ENCODE assay signal across 20 cellular contexts in genomic region chr2:43190305-43191052, GRCh38. TPM values are rescaled to one million over a fixed set of nuclear protein-coding genes. Genes with fewer than 3 reads are reported as not detected.
DNase-seq lines count a peak whose midpoint lies in the region; ATAC-seq, FAIRE-seq and TF ChIP-seq lines count a peak whose summit lies in the region.
"Had no signal": no experiment of that assay in that cellular context is flagged by ENCODE, and none has a peak within 500 bp of the region (broad histone marks: within the 10 kb centered on the region; RNA-seq: fewer than 3 reads in every experiment).

No MANE protein-coding gene starts in this region.

- TF ChIP-seq EP300 in H1 (IDR thresholded peaks at IDR 0.05; ENCODE audit: borderline replicate concordance in 1 of 2, low read depth in 2 of 2, low read length in 2 of 2) = no peak

- peak overlapping the region in 10 of 11 experiments; percentile 12 to 95 (median 49); a peak in 17 of 22 replicates for H3K4me2 ChIP-seq in BLaER1 treated with 17β-estradiol and CSF1 and Interleukin-3, amounts not matched to agents 10 nM and 100 nM
- no peak overlapping the region for H3K4me2 ChIP-seq in H1 (ENCODE audit: insufficient read depth in 1 of 2, low read depth in 2 of 2, low read length in 2 of 2)
- H3K4me2 ChIP-seq: GM23338 had no signal

- H3K4me1 ChIP-seq in BLaER1 treated with 17β-estradiol and CSF1 and Interleukin-3, amounts not matched to agents 10 nM and 100 nM = peaks cover 80 to 100% (median 97%) of the 10 kb centered on the region in 10 experiments
- H3K4me1 ChIP-seq in H1 (replicated peaks in 1 of 4; ENCODE audit: control insufficient read depth in 3 of 4, insufficient read depth in 4 of 4, low read length in 3 of 4) (peaks cover 0 to 14% (median 5%) of the 10 kb centered on the region in 4 experiments; a peak in 5 of 7 replicates), neutrophil (ENCODE audit: control insufficient read depth in 1 of 2, insufficient read depth in 1 of 2, low read depth in 1 of 2, low read length in 1 of 2) (peaks cover 43 to 52% of the 10 kb centered on the region in 2 experiments)

- H3K27me3 Mint-ChIP-seq in activated CD4-positive, alpha-beta T cell treated with anti-CD3 and anti-CD28 coated beads for 36 hours = no peaks in the 10 kb centered on the region
- H3K27me3 Mint-ChIP-seq: CD4-positive, CD25-positive, alpha-beta regulatory T cell had no signal

- no peaks in the 10 kb centered on the region for H3K9me3 Mint-ChIP-seq in activated CD4-positive, alpha-beta T cell treated with anti-CD3 and anti-CD28 coated beads for 36 hours (ENCODE audit: low read depth)
- H3K9me3 Mint-ChIP-seq: CD4-positive, CD25-positive, alpha-beta regulatory T cell; GM23338 had no signal

- H3K4me3 ChIP-seq in BLaER1 treated with 17β-estradiol and CSF1 and Interleukin-3, amounts not matched to agents 10 nM and 100 nM = no peak overlapping the region
- H3K4me3 ChIP-seq in H1 (ENCODE audit: extremely low read depth in 1 of 4, insufficient read depth in 2 of 4, low read depth in 3 of 4, low read length in 4 of 4) (no peak overlapping the region), neutrophil (ENCODE audit: low read depth in 1 of 2, low read length in 1 of 2) (no peak overlapping the region)
- H3K4me3 ChIP-seq: GM23338, MG63 had no signal

- DNase-seq in RWPE1 (ENCODE audit: low spot score) = no peak
- DNase-seq in H1 (ENCODE audit: low read depth in 1 of 2, low spot score in 2 of 2) = no peak
- DNase-seq in T-helper 9 cell = no peak
- no peak for DNase-seq in NCI-H526 (lab: John Stamatoyannopoulos, UW)
- DNase-seq in activated CD4-positive, alpha-beta T cell treated with anti-CD3 and anti-CD28 coated beads for 36 hours = no peak
- DNase-seq: CD4-positive, CD25-positive, alpha-beta regulatory T cell; DMS79; MG63; NCI-H1092 treated with DMSO at 0.1 percent for 48 hours; NCI-H1694; NCI-H774; SIG-M5 had no signal

- H4K8ac ChIP-seq in H1 (ENCODE audit: extremely low read depth, insufficient read depth, low read length) = no peak overlapping the region

- H4K20me1 ChIP-seq in BLaER1 treated with 17β-estradiol and CSF1 and Interleukin-3, amounts not matched to agents 10 nM and 100 nM = peaks cover 0 to 96% (median 0%) of the 10 kb centered on the region in 11 experiments; a peak in 3 of 22 replicates
- no peaks in the 10 kb centered on the region for H4K20me1 ChIP-seq in H1 (replicated peaks in 1 of 2; ENCODE audit: control insufficient read depth in 1 of 2, insufficient read depth in 2 of 2, low read length in 2 of 2)

- intact Hi-C loops in activated CD4-positive, alpha-beta T cell treated with anti-CD3 and anti-CD28 coated beads for 36 hours (cut with DNase I, micrococcal nuclease) = no loop called here

- H2BK120ac ChIP-seq in H1 (replicated peaks; ENCODE audit: low read depth, low read length) = no peak overlapping the region

- H3K18ac ChIP-seq in H1 (ENCODE audit: extremely low read depth, low read length) = peak overlapping the region; percentile 48

- no peak for FAIRE-seq in H1 (lab: Jason Lieb, UNC)
- FAIRE-seq: G401.6, GM12892, HTR-8/SVneo, RCC 7860 had no signal

- no peaks in the 10 kb centered on the region for H3K36me3 Mint-ChIP-seq in activated CD4-positive, alpha-beta T cell treated with anti-CD3 and anti-CD28 coated beads for 36 hours (ENCODE audit: low read depth)
- H3K36me3 Mint-ChIP-seq: CD4-positive, CD25-positive, alpha-beta regulatory T cell had no signal

- H2BK5ac ChIP-seq in H1 (ENCODE audit: low read depth, low read length) = peak overlapping the region; percentile 35; the same call in 1 of the 2 replicates

- H3K14ac ChIP-seq in H1 (ENCODE audit: insufficient read length) = no peak overlapping the region

- H3K27me3 ChIP-seq in BLaER1 treated with 17β-estradiol and CSF1 and Interleukin-3, amounts not matched to agents 10 nM and 100 nM = no peaks in the 10 kb centered on the region
- H3K27me3 ChIP-seq in H1 (replicated peaks in 1 of 4; ENCODE audit: control insufficient read depth in 3 of 4, extremely low read depth in 1 of 4, insufficient read depth in 3 of 4, low read length in 3 of 4) (no peaks in the 10 kb centered on the region), neutrophil (no peaks in the 10 kb centered on the region)
- H3K27me3 ChIP-seq: MG63 had no signal

- TF ChIP-seq RAD21 in H1 (IDR thresholded peaks at IDR 0.05 in 1 of 2, conservative IDR thresholded peaks at IDR 0.05 in 1 of 2; ENCODE audit: low read depth in 2 of 2, low read length in 2 of 2) = no peak

- peaks cover 66% of the 10 kb centered on the region for H3K4me1 Mint-ChIP-seq in activated CD4-positive, alpha-beta T cell treated with anti-CD3 and anti-CD28 coated beads for 36 hours

- peaks cover 0 to 36% (median 0%) of the 10 kb centered on the region in 11 experiments; a peak in 5 of 22 replicates for H3K36me3 ChIP-seq in BLaER1 treated with 17β-estradiol and CSF1 and Interleukin-3, amounts not matched to agents 10 nM and 100 nM
- no peaks in the 10 kb centered on the region for H3K36me3 ChIP-seq in H1 (ENCODE audit: control insufficient read depth in 2 of 4, insufficient read depth in 4 of 4, low read length in 3 of 4)
- no peaks in the 10 kb centered on the region for H3K36me3 ChIP-seq in neutrophil
- H3K36me3 ChIP-seq: MG63 had no signal

- H2BK15ac ChIP-seq in H1 (ENCODE audit: low read length) = no peak overlapping the region

- no peaks in the 10 kb centered on the region for H3K23me2 ChIP-seq in H1 (ENCODE audit: low read depth, low read length)

- H3K4me3 Mint-ChIP-seq in activated CD4-positive, alpha-beta T cell treated with anti-CD3 and anti-CD28 coated beads for 36 hours = no peak overlapping the region
- H3K4me3 Mint-ChIP-seq: GM23338 had no signal

- H2BK12ac ChIP-seq in H1 (ENCODE audit: low read depth, low read length) = peak overlapping the region; percentile 80; the same call in 1 of the 2 replicates

- 82% methylated on average over 10 of the region's 10 CpGs; no CpG with 5 or more reads in 1 of the 2 experiments for WGBS in H1 (ENCODE audit: extremely low coverage in 1 of 2, insufficient coverage in 1 of 2, insufficient read length in 1 of 2, insufficient replicate concordance in 2 of 2, low coverage in 1 of 2, low lambda C conversion rate in 2 of 2, missing lambda C conversion rate in 1 of 2), 2 experiments

- H3K79me1 ChIP-seq in H1 (ENCODE audit: low read depth, low read length) = no peaks in the 10 kb centered on the region

- no peak overlapping the region for H2AFZ ChIP-seq in H1 (ENCODE audit: low read length)
- H2AFZ ChIP-seq: GM23338 had no signal

- H3K9ac ChIP-seq in BLaER1 treated with 17β-estradiol and CSF1 and Interleukin-3, amounts not matched to agents 10 nM and 100 nM = peak overlapping the region in 9 of 11 experiments; percentile 26 to 61 (median 35); a peak in 13 of 22 replicates
- H3K9ac ChIP-seq in H1 (replicated peaks in 1 of 4; ENCODE audit: extremely low read depth in 1 of 4, low read depth in 3 of 4, low read length in 3 of 4) = no peak overlapping the region

- no peak overlapping the region for H3K56ac ChIP-seq in H1 (replicated peaks; ENCODE audit: insufficient read length, low read depth, low read length)

- no peaks in the 10 kb centered on the region; a peak in 2 of 22 replicates for H3K9me3 ChIP-seq in BLaER1 treated with 17β-estradiol and CSF1 and Interleukin-3, amounts not matched to agents 10 nM and 100 nM (replicated peaks in 1 of 11)
- no peaks in the 10 kb centered on the region for H3K9me3 ChIP-seq in H1 (ENCODE audit: insufficient read depth in 2 of 2, low read depth in 1 of 2, low read length in 1 of 2)
- no peaks in the 10 kb centered on the region for H3K9me3 ChIP-seq in neutrophil
- H3K9me3 ChIP-seq: MG63 had no signal

- POLR2A ChIA-PET in RWPE1 (lab: Yijun Ruan, JAX; ENCODE audit: low non-redundant PET) = no interaction called here
- POLR2A ChIA-PET in H1 (lab: Charles Lee; ENCODE audit: partially characterized antibody) = no interaction called here
- POLR2A ChIA-PET in activated CD4-positive, alpha-beta T cell treated with anti-CD3 and anti-CD28 coated beads for 36 hours (lab: Charles Lee) = no interaction called here

- TF ChIP-seq POLR2A in H1 (IDR thresholded peaks at IDR 0.05; ENCODE audit: control extremely low read depth in 1 of 2, low read depth in 2 of 2, low read length in 2 of 2) = no peak

- ATAC-seq in activated CD4-positive, alpha-beta T cell treated with anti-CD3 and anti-CD28 coated beads for 36 hours = no peak
- no peak for ATAC-seq in HG02938 (IDR thresholded peaks at IDR 0.05; ENCODE audit: unreplicated experiment)

- TF ChIP-seq CTCF in RWPE1 (conservative IDR thresholded peaks at IDR 0.05; ENCODE audit: low read depth) = no peak
- no peak for TF ChIP-seq CTCF in H1 (IDR thresholded peaks at IDR 0.05; ENCODE audit: control extremely low read depth in 1 of 3, insufficient read depth in 1 of 3, low read depth in 1 of 3, low read length in 3 of 3)
- TF ChIP-seq CTCF in neutrophil (IDR thresholded peaks at IDR 0.05) = no peak

- H4K5ac ChIP-seq in H1 (ENCODE audit: insufficient read length, low read depth, low read length) = no peak overlapping the region

- no peaks in the 10 kb centered on the region for H3K79me2 ChIP-seq in H1 (ENCODE audit: control insufficient read depth in 1 of 2, insufficient read depth in 2 of 2, low read length in 2 of 2)

- 0 out of 2 replicates have a peak overlapping the region, but pooled peaks have one; percentile 32 for H2BK20ac ChIP-seq in H1 (ENCODE audit: low read length)

- H3K27ac Mint-ChIP-seq in activated CD4-positive, alpha-beta T cell treated with anti-CD3 and anti-CD28 coated beads for 36 hours = no peak overlapping the region
- H3K27ac Mint-ChIP-seq: GM23338 had no signal

- H3K23ac ChIP-seq in H1 (ENCODE audit: insufficient read length) = no peak overlapping the region

- peak overlapping the region in 9 of 11 experiments; percentile 27 to 64 (median 44); a peak in 14 of 22 replicates for H3K27ac ChIP-seq in BLaER1 treated with 17β-estradiol and CSF1 and Interleukin-3, amounts not matched to agents 10 nM and 100 nM
- H3K27ac ChIP-seq in RWPE1 = peak overlapping the region; percentile 31
- H3K27ac ChIP-seq in H1 (ENCODE audit: low read depth, low read length) = no peak overlapping the region
- peak overlapping the region; percentile 3 for H3K27ac ChIP-seq in neutrophil

- CTCF ChIA-PET in RWPE1 (lab: Yijun Ruan, JAX) = interaction anchor here (0.7 kb wide), 1 partner anchor 106 kb away, joined by 6 read pairs; no protein-coding TSS in a partner anchor
- CTCF ChIA-PET in H1 (lab: Charles Lee; ENCODE audit: partially characterized antibody) = interaction anchor here (1.1 to 6.0 kb wide), 7 partner anchors 10 to 50 kb away, joined by 5 to 43 read pairs (median 9); no protein-coding TSS in a partner anchor
- CTCF ChIA-PET in activated CD4-positive, alpha-beta T cell treated with anti-CD3 and anti-CD28 coated beads for 36 hours (lab: Charles Lee) = interaction anchor here (5.5 to 6.6 kb wide), 2 partner anchors 11 to 19 kb away, joined by 30 to 62 read pairs; no protein-coding TSS in a partner anchor

- no peak overlapping the region for H2AK5ac ChIP-seq in H1 (ENCODE audit: low read depth, low read length)

- H4K91ac ChIP-seq in H1 (replicated peaks; ENCODE audit: insufficient read length, low read length) = peak overlapping the region; percentile 61

- no peak overlapping the region for H3K4ac ChIP-seq in H1 (replicated peaks; ENCODE audit: insufficient read length, low read depth, low read length)

RNA-seq across cellular contexts. Expression of gene ZFP36L2, which starts 35.9 kb away (rescaled TPM):
- 102 and 109 TPM in 2 replicates for total RNA-seq in H1 (2021; fragmentation: NEBNext Ultra II Directional; extraction: Animal tissue kit (Norgen Biotek cat#: 25700))
- polyA plus RNA-seq in H1 (2011; rRNA removed) = 13.4 and 15.6 TPM in 2 replicates
- 10.6 TPM for polyA plus RNA-seq in H1 (2011; cell fraction: cytosol; rRNA removed)
- polyA plus RNA-seq in H1 (2011; cell fraction: nucleus; rRNA removed) = 10.7 TPM
- polyA plus RNA-seq in H1 (2012, experiment 1 of 2) = 31.8 to 48.4 TPM (median 38.8 TPM) in 4 replicates
- 44.9 TPM for polyA plus RNA-seq in H1 (2012, experiment 2 of 2)
- polyA plus RNA-seq in H1 (2013, experiment 1 of 2) = 57.0 TPM
- polyA plus RNA-seq in H1 (2013, experiment 2 of 2) = 62.5 TPM
- polyA minus RNA-seq in H1 (2011; rRNA and poly(A)+ RNA removed) = 4.5 and 4.8 TPM in 2 replicates
- polyA minus RNA-seq in H1 (2011; cell fraction: cytosol; rRNA and poly(A)+ RNA removed) = 29.6 TPM
- 20.3 TPM for polyA minus RNA-seq in H1 (2011; cell fraction: nucleus; rRNA and poly(A)+ RNA removed)
- total RNA-seq in activated CD4-positive, alpha-beta T cell treated with anti-CD3 and anti-CD28 coated beads for 36 hours = 10 to 100 TPM; 74.4 to 77.7 TPM

Comparison
In these comparisons a context has a peak if more than half of its experiments do, and no peak if none do; other contexts are left out.
1. H3K4me2 ChIP-seq: peak in BLaER1 treated with 17β-estradiol and CSF1 and Interleukin-3, amounts not matched to agents 10 nM and 100 nM (10 of 11); none in H1 (0 of 2).
2. H3K9ac ChIP-seq: peak in BLaER1 treated with 17β-estradiol and CSF1 and Interleukin-3, amounts not matched to agents 10 nM and 100 nM (9 of 11); none in H1 (0 of 4).